ENCODE assay signal across 8 cellular contexts in the genomic region with DNA sequence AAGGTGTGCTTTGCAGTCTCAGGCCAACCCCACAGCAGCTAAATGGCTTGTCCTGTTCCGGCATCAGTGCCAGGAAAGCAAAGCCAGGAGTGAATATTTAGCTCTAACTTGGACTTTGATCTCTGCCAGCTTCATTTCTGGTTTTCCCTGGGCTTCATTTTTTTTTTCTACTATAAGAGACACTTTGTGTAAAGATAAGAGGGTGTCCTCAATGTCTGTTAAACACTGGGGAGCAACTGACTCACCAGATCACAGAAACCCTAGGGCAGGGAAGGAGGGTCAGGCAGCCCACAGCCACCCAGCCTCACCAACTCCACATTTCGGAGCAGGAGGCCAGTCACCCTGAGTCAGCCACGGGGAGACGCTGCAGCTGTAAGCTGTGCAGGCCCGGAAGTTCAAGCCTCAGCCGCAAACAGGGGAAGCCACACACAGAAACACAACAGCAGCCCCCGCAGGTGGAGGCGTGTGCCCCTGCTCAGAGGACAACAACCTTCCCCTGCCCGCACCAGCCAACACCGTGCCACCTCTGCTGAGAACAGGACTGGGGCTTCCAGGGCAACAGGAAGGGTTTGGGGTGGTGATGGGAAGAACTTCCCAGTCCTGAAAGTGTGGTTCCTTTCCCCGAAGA. TPM values are rescaled to one million over a fixed set of nuclear protein-coding genes. Genes with fewer than 3 reads are reported as not detected.
DNase-seq lines count a peak whose midpoint lies in the region; ATAC-seq and TF ChIP-seq lines count a peak whose summit lies in the region.

No MANE protein-coding gene starts in this region.

- H2BK12ac ChIP-seq in mesenchymal stem cell (ENCODE audit: low read length in 2 of 2), result peak overlapping the region; percentile 99 to 100

- peak overlapping the region; percentile 99 for H3K4ac ChIP-seq in mesenchymal stem cell (ENCODE audit: low read depth in 1 of 2, low read length in 2 of 2)

- 3% methylated on average over 7 of the region's 11 CpGs for WGBS in mesenchymal stem cell

- peak overlapping the region; percentile 97 for H3K9ac ChIP-seq in mesenchymal stem cell (ENCODE audit: low read length)

- no peak overlapping the region for H2AFZ ChIP-seq in mesenchymal stem cell (ENCODE audit: low read depth, low read length)

- H3K27me3 Mint-ChIP-seq in activated CD4-positive, alpha-beta T cell treated with anti-CD3 and anti-CD28 coated beads, Interleukin-2, amount 10 ng/mL, durations not matched to agents 7 days and 5 days, result no peaks in the 10 kb centered on the region

- H3K27me3 ChIP-seq in mesenchymal stem cell (ENCODE audit: control insufficient read depth in 1 of 2, insufficient read depth in 1 of 2, low read length in 2 of 2), result no peaks in the 10 kb centered on the region

- H3K4me3 ChIP-seq in mesenchymal stem cell (ENCODE audit: insufficient read depth in 1 of 2, low read depth in 1 of 2, low read length in 2 of 2), result peak overlapping the region in 1 of 2 experiments; percentile 72

- peaks cover 8% of the 10 kb centered on the region for H3K79me1 ChIP-seq in mesenchymal stem cell (replicated peaks; ENCODE audit: low read length, poor library complexity, severe bottlenecking)

- peaks cover 36 to 51% of the 10 kb centered on the region in 2 experiments for H3K36me3 ChIP-seq in mesenchymal stem cell (ENCODE audit: control insufficient read depth in 1 of 2, insufficient read depth in 2 of 2, low read depth in 1 of 2, low read length in 2 of 2)

- H3K4me2 ChIP-seq in mesenchymal stem cell (ENCODE audit: low read length, poor library complexity, severe bottlenecking), result peak overlapping the region; percentile 79

- H3K9me3 ChIP-seq in mesenchymal stem cell (ENCODE audit: control insufficient read depth, low read length), result no peaks in the 10 kb centered on the region

- H3K36me3 Mint-ChIP-seq in activated CD4-positive, alpha-beta T cell treated with anti-CD3 and anti-CD28 coated beads, Interleukin-2, amount 10 ng/mL, durations not matched to agents 7 days and 5 days (ENCODE audit: low read depth), result peaks cover 41% of the 10 kb centered on the region

- H2BK5ac ChIP-seq in mesenchymal stem cell (ENCODE audit: low read depth, low read length, poor library complexity, severe bottlenecking), result peak overlapping the region; percentile 100

- peak overlapping the region; percentile 99 for H3K27ac ChIP-seq in mesenchymal stem cell (ENCODE audit: low read length, poor library complexity, severe bottlenecking)

- DNase-seq in DMS53 (lab: John Stamatoyannopoulos, UW) (peak; percentile 96), ecto neural progenitor cell (ENCODE audit: low spot score) (peak; percentile 78), mesenchymal stem cell (peak; percentile 94), cerebellum (ENCODE audit: low spot score) (no peak)
- peak; percentile 89 for DNase-seq in activated CD4-positive, alpha-beta T cell treated with anti-CD3 and anti-CD28 coated beads, Interleukin-2, amount 10 ng/mL, durations not matched to agents 7 days and 5 days
- DNase-seq in stimulated activated CD8-positive, alpha-beta memory T cell treated with anti-CD3 and anti-CD28 coated beads, Interleukin-2, amount 100 ng/mL, for 1 hour (ENCODE audit: low read depth in 2 of 2), result peak; percentile 72 to 74

- H2BK120ac ChIP-seq in mesenchymal stem cell (ENCODE audit: low read depth, low read length), result peak overlapping the region; percentile 98

- peak overlapping the region; percentile 98 for H4K8ac ChIP-seq in mesenchymal stem cell (ENCODE audit: low read length)

- peak overlapping the region; percentile 97 for H2BK15ac ChIP-seq in mesenchymal stem cell (ENCODE audit: low read depth, poor library complexity, severe bottlenecking)

- peak overlapping the region; percentile 100 for H4K91ac ChIP-seq in mesenchymal stem cell (ENCODE audit: low read length)

- ATAC-seq in GM21528 (IDR thresholded peaks at IDR 0.05; ENCODE audit: low FRiP score, unreplicated experiment), result peak; percentile 51

- TF ChIP-seq CTCF in LNCAP (IDR thresholded peaks at IDR 0.05), result peak; percentile 45; the same call in 1 of the 2 replicates

- CTCF ChIA-PET in activated CD4-positive, alpha-beta T cell treated with anti-CD3 and anti-CD28 coated beads, Interleukin-2, amount 10 ng/mL, durations not matched to agents 7 days and 5 days (lab: Charles Lee), result interaction anchor here (0.6 to 3.5 kb wide), 18 partner anchors 10 to 1912 kb away, joined by 3 to 24 read pairs (median 4); a partner anchor contains a TSS

- H3K4me1 Mint-ChIP-seq in activated CD4-positive, alpha-beta T cell treated with anti-CD3 and anti-CD28 coated beads, Interleukin-2, amount 10 ng/mL, durations not matched to agents 7 days and 5 days, result peaks cover 44% of the 10 kb centered on the region

- H3K23ac ChIP-seq in mesenchymal stem cell (ENCODE audit: low read length in 2 of 2), result peak overlapping the region in 1 of 2 experiments; percentile 95

- H3K4me1 ChIP-seq in mesenchymal stem cell (ENCODE audit: control insufficient read depth, insufficient read depth, low read depth, low read length), result peaks cover 59% of the 10 kb centered on the region

- no peak overlapping the region for H3K4me3 Mint-ChIP-seq in activated CD4-positive, alpha-beta T cell treated with anti-CD3 and anti-CD28 coated beads, Interleukin-2, amount 10 ng/mL, durations not matched to agents 7 days and 5 days

- no peak overlapping the region for H3K27ac Mint-ChIP-seq in activated CD4-positive, alpha-beta T cell treated with anti-CD3 and anti-CD28 coated beads, Interleukin-2, amount 10 ng/mL, durations not matched to agents 7 days and 5 days

- H3K18ac ChIP-seq in mesenchymal stem cell (ENCODE audit: low read depth in 1 of 2, low read length in 2 of 2), result peak overlapping the region; percentile 99 to 100

- POLR2A ChIA-PET in activated CD4-positive, alpha-beta T cell treated with anti-CD3 and anti-CD28 coated beads, Interleukin-2, amount 10 ng/mL, durations not matched to agents 7 days and 5 days (lab: Charles Lee), result interaction anchor here (0.6 kb wide), 1 partner anchor 22 kb away, joined by 5 read pairs; no protein-coding TSS in a partner anchor

- H3K9me3 Mint-ChIP-seq in activated CD4-positive, alpha-beta T cell treated with anti-CD3 and anti-CD28 coated beads, Interleukin-2, amount 10 ng/mL, durations not matched to agents 7 days and 5 days, result no peaks in the 10 kb centered on the region

- H3K14ac ChIP-seq in mesenchymal stem cell (ENCODE audit: low read length in 2 of 2), result peak overlapping the region in 1 of 2 experiments; percentile 80

- H2AK5ac ChIP-seq in mesenchymal stem cell (ENCODE audit: low read length, severe bottlenecking), result peak overlapping the region; percentile 99

RNA-seq across cellular contexts. Expression of a gene that starts 6.3 kb away (rescaled TPM):
- 10 to 100 TPM; 59.3 to 64.4 TPM for total RNA-seq in activated CD4-positive, alpha-beta T cell treated with anti-CD3 and anti-CD28 coated beads, Interleukin-2, amount 10 ng/mL, durations not matched to agents 7 days and 5 days
- polyA plus RNA-seq in mesenchymal stem cell (2013, experiment 1 of 2), result 307 TPM
- polyA plus RNA-seq in mesenchymal stem cell (2013, experiment 2 of 2), result 298 TPM
- 11.1 TPM for total RNA-seq in cerebellum

RNA-seq across cellular contexts. Expression of a gene that starts 25.1 kb away (rescaled TPM):
- total RNA-seq in activated CD4-positive, alpha-beta T cell treated with anti-CD3 and anti-CD28 coated beads, Interleukin-2, amount 10 ng/mL, durations not matched to agents 7 days and 5 days, result not detected
- 0.15 TPM for polyA plus RNA-seq in mesenchymal stem cell (2013, experiment 1 of 2)
- 0.23 TPM for polyA plus RNA-seq in mesenchymal stem cell (2013, experiment 2 of 2)
- total RNA-seq in cerebellum, result 0.64 TPM

RNA-seq across cellular contexts. Expression of a gene that starts 39.8 kb away (rescaled TPM):
- under 1 TPM; 0.54 to 0.67 TPM for total RNA-seq in activated CD4-positive, alpha-beta T cell treated with anti-CD3 and anti-CD28 coated beads, Interleukin-2, amount 10 ng/mL, durations not matched to agents 7 days and 5 days
- 1.7 TPM for polyA plus RNA-seq in mesenchymal stem cell (2013, experiment 1 of 2)
- polyA plus RNA-seq in mesenchymal stem cell (2013, experiment 2 of 2), result 1.3 TPM
- not detected for total RNA-seq in cerebellum

RNA-seq across cellular contexts. Expression of a gene that starts 48.4 kb away (rescaled TPM):
- total RNA-seq in activated CD4-positive, alpha-beta T cell treated with anti-CD3 and anti-CD28 coated beads, Interleukin-2, amount 10 ng/mL, durations not matched to agents 7 days and 5 days, result not detected
- polyA plus RNA-seq in mesenchymal stem cell (2013, experiment 1 of 2), result 262 TPM
- 265 TPM for polyA plus RNA-seq in mesenchymal stem cell (2013, experiment 2 of 2)
- total RNA-seq in cerebellum, result 3.1 TPM
